10 cellular contexts compared by ENCODE assay signal in genomic region chr1:1431845-1432565, GRCh38. TPM values are rescaled to one million over a fixed set of nuclear protein-coding genes. Genes with fewer than 3 reads are reported as not detected.
DNase-seq lines count a peak whose midpoint lies in the region; ATAC-seq and TF ChIP-seq lines count a peak whose summit lies in the region.
"Had no signal": no experiment of that assay in that cellular context is flagged by ENCODE, and none has a peak within 500 bp of the region (broad histone marks: within the 10 kb centered on the region; RNA-seq: fewer than 3 reads in every experiment).

No MANE protein-coding gene starts in this region.

- TF ChIP-seq POLR2A in esophagus muscularis mucosa (IDR thresholded peaks at IDR 0.05; ENCODE audit: low read depth) = no peak
- TF ChIP-seq POLR2A in upper lobe of left lung (IDR thresholded peaks at IDR 0.05) = peak in 1 of 4 donors; percentile 68

- H3K4me1 ChIP-seq in esophagus muscularis mucosa (peaks cover 85 to 99% (median 94%) of the 10 kb centered on the region in 4 donors), muscle layer of colon (ENCODE audit: insufficient read depth, low read length) (peaks cover 64% of the 10 kb centered on the region), upper lobe of left lung (peaks cover 70 to 83% (median 74%) of the 10 kb centered on the region in 4 donors)

- TF ChIP-seq CTCF in esophagus muscularis mucosa (IDR thresholded peaks at IDR 0.05) (no peak), upper lobe of left lung (IDR thresholded peaks at IDR 0.05) (no peak)

- H3K9me3 ChIP-seq in esophagus muscularis mucosa (no peaks in the 10 kb centered on the region), muscle layer of colon (ENCODE audit: low read length) (no peaks in the 10 kb centered on the region), upper lobe of left lung (no peaks in the 10 kb centered on the region)

- DNase-seq in SHP77 (lab: John Stamatoyannopoulos, UW) (peak; percentile 34 to 70), SHP77 treated with DMSO at 0.1 percent for 48 hours (lab: John Stamatoyannopoulos, UW) (no peak), esophagus muscularis mucosa (ENCODE audit: extremely low spot score) (no peak), upper lobe of left lung (peak; percentile 82 to 91), activated T-cell treated with anti-CD3 and anti-CD28 coated beads for 4 hours (no peak)
- DNase-seq in activated CD4-positive, CD25-positive, alpha-beta regulatory T cell treated with anti-CD3 and anti-CD28 coated beads, Interleukin-2, amount 50 U/mL, for 72 hours = no peak
- DNase-seq: ACHN; activated CD4-positive, alpha-beta T cell treated with anti-CD3 and anti-CD28 coated beads, Interleukin-2, amount 10 ng/mL, durations not matched to agents 7 days and 5 days had no signal

- WGBS in esophagus muscularis mucosa = 60% methylated on average over 2 of the region's 20 CpGs
- 54 to 81% methylated on average over 6 to 18 of the region's 20 CpGs for WGBS in upper lobe of left lung, 2 donors

- ATAC-seq in upper lobe of left lung (ENCODE audit: low FRiP score in 2 of 2) (peak; percentile 3 to 65), GM19395 (IDR thresholded peaks at IDR 0.05; ENCODE audit: unreplicated experiment) (no peak)

- H3K36me3 ChIP-seq in esophagus muscularis mucosa (no peaks in the 10 kb centered on the region), muscle layer of colon (ENCODE audit: insufficient read depth, low read length) (no peaks in the 10 kb centered on the region), upper lobe of left lung (no peaks in the 10 kb centered on the region)

- intact Hi-C loops in esophagus muscularis mucosa (cut with DNase I) = no loop called here

- H3K9ac ChIP-seq in muscle layer of colon (ENCODE audit: low read length) = no peak overlapping the region

- TF ChIP-seq EP300 in esophagus muscularis mucosa (IDR thresholded peaks at IDR 0.05) = no peak
- TF ChIP-seq EP300 in upper lobe of left lung (IDR thresholded peaks at IDR 0.05) = no peak

- H3K27me3 ChIP-seq in esophagus muscularis mucosa = no peaks in the 10 kb centered on the region
- H3K27me3 ChIP-seq in muscle layer of colon (ENCODE audit: control insufficient read depth in 1 of 2, insufficient read depth in 2 of 2, low read length in 2 of 2) = no peaks in the 10 kb centered on the region
- peaks cover 0 to 10% (median 0%) of the 10 kb centered on the region in 4 donors for H3K27me3 ChIP-seq in upper lobe of left lung

- H3K4me3 ChIP-seq in esophagus muscularis mucosa (peak overlapping the region in 3 of 4 donors; percentile 18 to 70 (median 67)), muscle layer of colon (ENCODE audit: low read depth in 1 of 2, low read length in 2 of 2) (no peak overlapping the region), upper lobe of left lung (peak overlapping the region in 1 of 4 donors; percentile 0)

- H3K27ac ChIP-seq in esophagus muscularis mucosa (replicated peaks in 1 of 4) = peak overlapping the region; percentile 96 to 98 (median 97)
- H3K27ac ChIP-seq in muscle layer of colon (ENCODE audit: low read depth, low read length) = peak overlapping the region; percentile 94
- H3K27ac ChIP-seq in upper lobe of left lung = peak overlapping the region; percentile 87 to 95 (median 92)

RNA-seq across cellular contexts. Expression of gene VWA1, which starts 3.5 kb away (rescaled TPM):
- total RNA-seq in esophagus muscularis mucosa = 100 to 1,000 TPM in 2 of 4 donors, 10 to 100 TPM in 2; 99.7 to 168 (median 116) TPM
- total RNA-seq in upper lobe of left lung = 100 to 1,000 TPM in 2 of 6 donors, 10 to 100 TPM in 4; 41.8 to 108 (median 62.5) TPM

RNA-seq across cellular contexts. Expression of gene ANKRD65, which starts 10.9 kb away (rescaled TPM):
- 10 to 100 TPM in 2 of 4 donors, 1 to 10 TPM in 2; 8.1 to 19.2 (median 9.8) TPM for total RNA-seq in esophagus muscularis mucosa
- total RNA-seq in upper lobe of left lung = 10 to 100 TPM; 21.3 to 54.5 (median 34.7) TPM
- total RNA-seq: activated CD4-positive, alpha-beta T cell treated with anti-CD3 and anti-CD28 coated beads, Interleukin-2, amount 10 ng/mL, durations not matched to agents 7 days and 5 days had no signal

RNA-seq across cellular contexts. Expression of gene ATAD3C, which starts 17.5 kb away (rescaled TPM):
- total RNA-seq in esophagus muscularis mucosa (1 to 10 TPM in 1 of 4 donors, under 1 TPM in 3; 0.32 to 2.4 (median 0.58) TPM), upper lobe of left lung (10 to 100 TPM in 5 of 6 donors, 1 to 10 TPM in 1; 9.2 to 20.9 (median 14.7) TPM)

RNA-seq across cellular contexts. Expression of gene MRPL20, which starts 24.9 kb away (rescaled TPM):
- total RNA-seq in esophagus muscularis mucosa (100 to 1,000 TPM; 144 to 175 (median 155) TPM), upper lobe of left lung (100 to 1,000 TPM in 3 of 6 donors, 10 to 100 TPM in 3; 90.7 to 145 (median 101) TPM)

RNA-seq across cellular contexts. Expression of gene CCNL2, which starts 32.9 kb away (rescaled TPM):
- total RNA-seq in esophagus muscularis mucosa = 100 to 1,000 TPM in 2 of 4 donors, 10 to 100 TPM in 2; 73.4 to 136 (median 108) TPM
- total RNA-seq in upper lobe of left lung = 100 to 1,000 TPM; 131 to 897 (median 216) TPM

Comparison
In these comparisons a context has a peak if more than half of its experiments do, and no peak if none do; other contexts are left out.
1. DNase-seq: peak in SHP77 (2 of 2) and upper lobe of left lung (2 of 2); none in SHP77 treated with DMSO at 0.1 percent for 48 hours (single experiment), esophagus muscularis mucosa (single experiment), activated CD4-positive, CD25-positive, alpha-beta regulatory T cell treated with anti-CD3 and anti-CD28 coated beads, Interleukin-2, amount 50 U/mL, for 72 hours (single experiment) and activated T-cell treated with anti-CD3 and anti-CD28 coated beads for 4 hours (single experiment).
2. H3K4me3 ChIP-seq: peak in esophagus muscularis mucosa (3 of 4); none in muscle layer of colon (0 of 2).
3. Peak in every context shown above with its lines, with median percentiles within 50 percentile points of each other: H3K27ac ChIP-seq.